ENCODE assay signal across 8 cellular contexts in the genomic region with DNA sequence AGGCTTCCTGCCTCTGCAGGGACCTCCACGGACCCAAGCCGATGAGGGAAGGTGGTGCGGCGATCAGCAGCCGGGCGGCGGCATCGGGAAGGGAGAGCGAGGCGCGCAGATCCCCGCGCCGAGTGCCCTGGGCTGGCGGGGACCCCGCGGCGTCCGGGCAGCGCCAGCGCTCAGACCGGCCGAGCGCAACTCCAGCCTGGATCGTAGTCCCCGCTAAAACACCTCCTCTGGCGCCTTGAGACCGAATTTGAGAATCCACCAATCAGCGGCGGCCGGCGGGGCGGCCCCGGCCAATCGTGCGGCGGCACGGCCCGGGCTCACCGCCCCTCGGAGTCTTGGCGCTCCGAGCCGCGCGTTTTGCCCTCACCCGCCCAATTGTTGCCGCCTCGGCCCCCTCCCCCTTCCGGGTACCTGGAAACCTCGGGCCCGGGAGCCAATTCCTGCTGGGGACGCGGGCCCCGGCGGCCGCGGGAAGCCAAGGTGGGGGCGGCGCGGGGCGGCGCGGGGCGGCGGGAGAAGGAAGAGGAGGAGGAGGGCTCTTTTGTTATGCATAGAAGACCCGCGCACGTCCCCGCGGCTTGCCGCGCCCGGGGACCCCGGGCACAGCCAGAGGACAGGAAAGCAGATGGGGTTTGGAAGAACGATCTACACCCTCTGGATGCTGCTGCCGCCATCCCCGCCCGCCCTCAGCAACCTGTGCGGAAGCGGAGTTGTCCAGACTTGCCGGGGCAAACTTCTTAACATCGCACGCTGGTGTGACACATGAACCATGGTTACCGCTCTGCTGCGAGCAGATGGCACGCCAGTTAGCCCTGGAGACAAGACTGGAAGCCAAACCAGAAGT. TPM values are rescaled to one million over a fixed set of nuclear protein-coding genes. Genes with fewer than 3 reads are reported as not detected.
DNase-seq lines count a peak whose midpoint lies in the region; ATAC-seq, FAIRE-seq and TF ChIP-seq lines count a peak whose summit lies in the region.

A gene with protein sequence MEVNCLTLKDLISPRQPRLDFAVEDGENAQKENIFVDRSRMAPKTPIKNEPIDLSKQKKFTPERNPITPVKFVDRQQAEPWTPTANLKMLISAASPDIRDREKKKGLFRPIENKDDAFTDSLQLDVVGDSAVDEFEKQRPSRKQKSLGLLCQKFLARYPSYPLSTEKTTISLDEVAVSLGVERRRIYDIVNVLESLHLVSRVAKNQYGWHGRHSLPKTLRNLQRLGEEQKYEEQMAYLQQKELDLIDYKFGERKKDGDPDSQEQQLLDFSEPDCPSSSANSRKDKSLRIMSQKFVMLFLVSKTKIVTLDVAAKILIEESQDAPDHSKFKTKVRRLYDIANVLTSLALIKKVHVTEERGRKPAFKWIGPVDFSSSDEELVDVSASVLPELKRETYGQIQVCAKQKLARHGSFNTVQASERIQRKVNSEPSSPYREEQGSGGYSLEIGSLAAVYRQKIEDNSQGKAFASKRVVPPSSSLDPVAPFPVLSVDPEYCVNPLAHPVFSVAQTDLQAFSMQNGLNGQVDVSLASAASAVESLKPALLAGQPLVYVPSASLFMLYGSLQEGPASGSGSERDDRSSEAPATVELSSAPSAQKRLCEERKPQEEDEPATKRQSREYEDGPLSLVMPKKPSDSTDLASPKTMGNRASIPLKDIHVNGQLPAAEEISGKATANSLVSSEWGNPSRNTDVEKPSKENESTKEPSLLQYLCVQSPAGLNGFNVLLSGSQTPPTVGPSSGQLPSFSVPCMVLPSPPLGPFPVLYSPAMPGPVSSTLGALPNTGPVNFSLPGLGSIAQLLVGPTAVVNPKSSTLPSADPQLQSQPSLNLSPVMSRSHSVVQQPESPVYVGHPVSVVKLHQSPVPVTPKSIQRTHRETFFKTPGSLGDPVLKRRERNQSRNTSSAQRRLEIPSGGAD (minus strand): TSS at position 209 of the 844 bp plus-strand sequence. CDS start 934 bp downstream, outside the sequence.

- FAIRE-seq in RCC 7860 (lab: Jason Lieb, UNC), result no peak

- peak within 1 kb of the TSS; percentile 93 for H3K27ac ChIP-seq in GM23338 (ENCODE audit: low read depth)
- H3K27ac ChIP-seq in Karpas-422 (ENCODE audit: low read length), result no peak within 1 kb of the TSS

- H3K9ac ChIP-seq in Karpas-422 (ENCODE audit: low read length), result peak within 1 kb of the TSS; percentile 81

- no peak for TF ChIP-seq CTCF in GM23338 (conservative IDR thresholded peaks at IDR 0.05; ENCODE audit: low read depth in 2 of 2)
- no peak for TF ChIP-seq CTCF in fibroblast of mammary gland (conservative IDR thresholded peaks at IDR 0.05; ENCODE audit: control insufficient read depth, insufficient read depth, low read depth, low read length)

- peaks cover 36% of the 10 kb centered on the region for H3K36me3 Mint-ChIP-seq in GM23338 (ENCODE audit: low read depth)
- H3K36me3 Mint-ChIP-seq in naive thymus-derived CD8-positive, alpha-beta T cell, result peaks cover 0 to 4% (median 0%) of the 10 kb centered on the region in 3 donors
- H3K36me3 Mint-ChIP-seq in stimulated activated naive B cell treated with anti-CD40 and anti-IgM and Interleukin-4, amounts not matched to agents 10 μg/mL and 1 μg/mL and 100 μg/mL, for 72 hours, result peaks cover 2 to 3% of the 10 kb centered on the region in 2 donors

- POLR2A ChIA-PET in naive thymus-derived CD8-positive, alpha-beta T cell (lab: Charles Lee), result no interaction called here

- H3K27me3 ChIP-seq in GM23338 (ENCODE audit: insufficient read depth) (no peaks in the 10 kb centered on the region), Karpas-422 (ENCODE audit: low read length) (no peaks in the 10 kb centered on the region)

- H3K9me3 ChIP-seq in Karpas-422 (ENCODE audit: low read length), result no peaks in the 10 kb centered on the region

- peak within 1 kb of the TSS; percentile 91 for H3K4me3 Mint-ChIP-seq in GM23338
- H3K4me3 Mint-ChIP-seq in naive thymus-derived CD8-positive, alpha-beta T cell, result peak within 1 kb of the TSS; percentile 78 to 90 (median 86)
- H3K4me3 Mint-ChIP-seq in stimulated activated naive B cell treated with anti-CD40 and anti-IgM and Interleukin-4, amounts not matched to agents 10 μg/mL and 1 μg/mL and 100 μg/mL, for 72 hours, result peak within 1 kb of the TSS; percentile 88 to 90

- H3K27me3 Mint-ChIP-seq in GM23338 (ENCODE audit: insufficient read depth, low read depth, poor library complexity), result no peaks in the 10 kb centered on the region
- H3K27me3 Mint-ChIP-seq in naive thymus-derived CD8-positive, alpha-beta T cell, result peaks cover 20 to 41% (median 22%) of the 10 kb centered on the region in 5 donors
- peaks cover 15 to 26% of the 10 kb centered on the region in 2 donors for H3K27me3 Mint-ChIP-seq in stimulated activated naive B cell treated with anti-CD40 and anti-IgM and Interleukin-4, amounts not matched to agents 10 μg/mL and 1 μg/mL and 100 μg/mL, for 72 hours

- H3K9me2 ChIP-seq in GM23338 (ENCODE audit: insufficient read depth) (peaks cover 5% of the 10 kb centered on the region; the same call in 1 of the 2 replicates), Karpas-422 (replicated peaks; ENCODE audit: insufficient read depth, low read length) (no peaks in the 10 kb centered on the region)

- H3K4me2 ChIP-seq in GM23338 (peak within 1 kb of the TSS; percentile 92), Karpas-422 (ENCODE audit: low read depth, low read length, poor library complexity, severe bottlenecking) (peak within 1 kb of the TSS; percentile 78)

- H3K4me1 ChIP-seq in GM23338 (ENCODE audit: insufficient read depth) (peaks cover 13% of the 10 kb centered on the region), Karpas-422 (ENCODE audit: low read length) (peaks cover 25% of the 10 kb centered on the region)

- H4K20me1 ChIP-seq in GM23338 (replicated peaks; ENCODE audit: insufficient read depth) (no peaks in the 10 kb centered on the region; the same call in 1 of the 2 replicates), Karpas-422 (ENCODE audit: insufficient read depth, low read depth, low read length) (no peaks in the 10 kb centered on the region; the same call in 1 of the 2 replicates)

- peak within 1 kb of the TSS; percentile 19 for H2AFZ ChIP-seq in GM23338
- H2AFZ ChIP-seq in Karpas-422 (ENCODE audit: low read length), result peak within 1 kb of the TSS; percentile 96

- peaks cover 3% of the 10 kb centered on the region; the same call in 1 of the 2 replicates for H3K36me3 ChIP-seq in GM23338 (ENCODE audit: insufficient read depth)
- no peaks in the 10 kb centered on the region; the same call in 1 of the 2 replicates for H3K36me3 ChIP-seq in Karpas-422 (ENCODE audit: insufficient read depth, low read length)

- peak; percentile 98 for DNase-seq in Daoy (ENCODE audit: low read depth)
- peak; percentile 98 for DNase-seq in GM23338 (ENCODE audit: low spot score)
- peak; percentile 95 for DNase-seq in Karpas-422
- DNase-seq in RCC 7860 (ENCODE audit: low spot score), result peak; percentile 87
- peak; percentile 66 for DNase-seq in activated T-helper 1 cell treated with Interleukin-2 at 50 U/mL for 16 hours (ENCODE audit: low read depth)
- peak; percentile 84 for DNase-seq in fibroblast of mammary gland (ENCODE audit: low read depth)
- peak; percentile 45 to 79 (median 66) for DNase-seq in naive thymus-derived CD8-positive, alpha-beta T cell
- DNase-seq in stimulated activated naive B cell treated with anti-CD40 and anti-IgM and Interleukin-4, amounts not matched to agents 10 μg/mL and 1 μg/mL and 100 μg/mL, for 72 hours, result peak; percentile 81

- H3K9me3 Mint-ChIP-seq in GM23338, result no peaks in the 10 kb centered on the region
- H3K9me3 Mint-ChIP-seq in naive thymus-derived CD8-positive, alpha-beta T cell, result no peaks in the 10 kb centered on the region
- H3K9me3 Mint-ChIP-seq in stimulated activated naive B cell treated with anti-CD40 and anti-IgM and Interleukin-4, amounts not matched to agents 10 μg/mL and 1 μg/mL and 100 μg/mL, for 72 hours, result no peaks in the 10 kb centered on the region

- peak within 1 kb of the TSS; percentile 96 for H3K27ac Mint-ChIP-seq in GM23338
- peak within 1 kb of the TSS in 3 of 10 donors; percentile 17 to 37 (median 18) for H3K27ac Mint-ChIP-seq in naive thymus-derived CD8-positive, alpha-beta T cell
- H3K27ac Mint-ChIP-seq in stimulated activated naive B cell treated with anti-CD40 and anti-IgM and Interleukin-4, amounts not matched to agents 10 μg/mL and 1 μg/mL and 100 μg/mL, for 72 hours, result peak within 1 kb of the TSS; percentile 92

- H3K4me3 ChIP-seq in GM23338, result peak within 1 kb of the TSS; percentile 82
- H3K4me3 ChIP-seq in Karpas-422 (ENCODE audit: low read length), result peak within 1 kb of the TSS; percentile 72
- H3K4me3 ChIP-seq in fibroblast of mammary gland (ENCODE audit: control insufficient read depth, low read depth, low read length), result peak within 1 kb of the TSS; percentile 79

- H3K79me2 ChIP-seq in GM23338 (replicated peaks; ENCODE audit: insufficient read depth), result peaks cover 35% of the 10 kb centered on the region
- H3K79me2 ChIP-seq in Karpas-422 (ENCODE audit: low read length), result no peaks in the 10 kb centered on the region

- no peaks in the 10 kb centered on the region for H3F3A ChIP-seq in GM23338 (replicated peaks; ENCODE audit: low read depth)

- ATAC-seq in GM23338, result peak; percentile 93
- ATAC-seq in naive thymus-derived CD8-positive, alpha-beta T cell, result peak; percentile 86 to 95
- peak; percentile 86 to 90 for ATAC-seq in stimulated activated naive B cell treated with anti-CD40 and anti-IgM and Interleukin-4, amounts not matched to agents 10 μg/mL and 1 μg/mL and 100 μg/mL, for 72 hours (replicated peaks)

- H3K4me1 Mint-ChIP-seq in GM23338, result peaks cover 21% of the 10 kb centered on the region
- H3K4me1 Mint-ChIP-seq in naive thymus-derived CD8-positive, alpha-beta T cell, result peaks cover 2 to 24% (median 7%) of the 10 kb centered on the region in 4 donors
- H3K4me1 Mint-ChIP-seq in stimulated activated naive B cell treated with anti-CD40 and anti-IgM and Interleukin-4, amounts not matched to agents 10 μg/mL and 1 μg/mL and 100 μg/mL, for 72 hours, result peaks cover 25 to 37% of the 10 kb centered on the region in 2 donors

RNA-seq across cellular contexts. Expression of the gene that starts here (rescaled TPM):
- total RNA-seq in Daoy (2014; rRNA removed; shearing (Covaris generic)), result 16.6 and 19.9 TPM in 2 replicates
- 22.3 and 31.8 TPM in 2 replicates for total RNA-seq in GM23338 (2014; rRNA removed; shearing (Covaris generic))
- 40.3 and 43.9 TPM in 2 replicates for polyA plus RNA-seq in GM23338 (2016; fragmentation: Nextera tagmentation; extraction: Ambion mirVana)
- total RNA-seq in Karpas-422 (2014; rRNA removed; shearing (Covaris generic); ENCODE audit: low replicate concordance), result 0.83 and 2.0 TPM in 2 replicates
- not detected for total RNA-seq in naive thymus-derived CD8-positive, alpha-beta T cell
- not detected for polyA plus RNA-seq in naive thymus-derived CD8-positive, alpha-beta T cell

Comparison
In these comparisons a context has a peak if more than half of its experiments do, and no peak if none do; other contexts are left out.
1. RNA of the gene that starts here (polyA plus RNA-seq): 40.3 to 43.9 TPM in GM23338; not detected in naive thymus-derived CD8-positive, alpha-beta T cell; every median in the first group is over 10 times any median in the second.
2. Peak in DNase-seq and ATAC-seq in naive thymus-derived CD8-positive, alpha-beta T cell; RNA of the gene not detected or under 1 TPM.
3. Peak in every context shown above with its lines, with median percentiles within 50 percentile points of each other: DNase-seq, ATAC-seq, H3K4me3 ChIP-seq and H3K4me3 Mint-ChIP-seq.